ENCODE assay signal across 1 cellular context in genomic region chr5:34598177-34598794, GRCh38.
TF ChIP-seq lines count a peak whose summit lies in the region.

No MANE protein-coding gene starts in this region.

TF ChIP-seq in HEK293, 187 proteins besides CTCF, POLR2A, EP300 and RAD21 (continued from another document and continues in another):
- TF ChIP-seq, protein P1, sequence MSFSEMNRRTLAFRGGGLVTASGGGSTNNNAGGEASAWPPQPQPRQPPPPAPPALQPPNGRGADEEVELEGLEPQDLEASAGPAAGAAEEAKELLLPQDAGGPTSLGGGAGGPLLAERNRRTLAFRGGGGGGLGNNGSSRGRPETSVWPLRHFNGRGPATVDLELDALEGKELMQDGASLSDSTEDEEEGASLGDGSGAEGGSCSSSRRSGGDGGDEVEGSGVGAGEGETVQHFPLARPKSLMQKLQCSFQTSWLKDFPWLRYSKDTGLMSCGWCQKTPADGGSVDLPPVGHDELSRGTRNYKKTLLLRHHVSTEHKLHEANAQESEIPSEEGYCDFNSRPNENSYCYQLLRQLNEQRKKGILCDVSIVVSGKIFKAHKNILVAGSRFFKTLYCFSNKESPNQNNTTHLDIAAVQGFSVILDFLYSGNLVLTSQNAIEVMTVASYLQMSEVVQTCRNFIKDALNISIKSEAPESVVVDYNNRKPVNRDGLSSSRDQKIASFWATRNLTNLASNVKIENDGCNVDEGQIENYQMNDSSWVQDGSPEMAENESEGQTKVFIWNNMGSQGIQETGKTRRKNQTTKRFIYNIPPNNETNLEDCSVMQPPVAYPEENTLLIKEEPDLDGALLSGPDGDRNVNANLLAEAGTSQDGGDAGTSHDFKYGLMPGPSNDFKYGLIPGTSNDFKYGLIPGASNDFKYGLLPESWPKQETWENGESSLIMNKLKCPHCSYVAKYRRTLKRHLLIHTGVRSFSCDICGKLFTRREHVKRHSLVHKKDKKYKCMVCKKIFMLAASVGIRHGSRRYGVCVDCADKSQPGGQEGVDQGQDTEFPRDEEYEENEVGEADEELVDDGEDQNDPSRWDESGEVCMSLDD (tag by site-specific recombination; IDR thresholded peaks at IDR 0.05) = no peak
- no peak for TF ChIP-seq ZNF221 (tag by site-specific recombination; IDR thresholded peaks at IDR 0.05; ENCODE audit: borderline replicate concordance)
- TF ChIP-seq GLIS2 (tag by site-specific recombination; IDR thresholded peaks at IDR 0.05) = no peak
- TF ChIP-seq ZIC2 (tag by site-specific recombination; IDR thresholded peaks at IDR 0.05) = peak; percentile 82
- peak; percentile 99 for TF ChIP-seq GFI1B (tag by site-specific recombination; IDR thresholded peaks at IDR 0.05)
- no peak for TF ChIP-seq KLF1 (tag by site-specific recombination; IDR thresholded peaks at IDR 0.05)
- TF ChIP-seq KLF10 (tag by site-specific recombination; IDR thresholded peaks at IDR 0.05) = peak; percentile 74
- no peak for TF ChIP-seq ZNF341 (tag by site-specific recombination; IDR thresholded peaks at IDR 0.05; ENCODE audit: low read depth)
- TF ChIP-seq ZNF560 (tag by site-specific recombination; IDR thresholded peaks at IDR 0.05; ENCODE audit: borderline replicate concordance) = no peak
- 0 out of 2 replicates have a peak, but pooled peaks have one; percentile 25 for TF ChIP-seq ZNF146 (tag by site-specific recombination; IDR thresholded peaks at IDR 0.05)
- TF ChIP-seq ZSCAN30 (tag by site-specific recombination; IDR thresholded peaks at IDR 0.05) = 0 out of 2 replicates have a peak, but pooled peaks have one; percentile 40
- TF ChIP-seq ZNF121 (tag by site-specific recombination; IDR thresholded peaks at IDR 0.05) = no peak
- no peak for TF ChIP-seq ZNF513 (tag by site-specific recombination; IDR thresholded peaks at IDR 0.05)
- no peak for TF ChIP-seq ZBTB26 (tag by site-specific recombination; optimal IDR thresholded peaks at IDR 0.05)
- TF ChIP-seq ZNF610 (tag by site-specific recombination; IDR thresholded peaks at IDR 0.05; ENCODE audit: borderline replicate concordance) = no peak
- TF ChIP-seq GLI2 (tag by site-specific recombination; IDR thresholded peaks at IDR 0.05; ENCODE audit: borderline replicate concordance, low read depth) = peak; percentile 93; the same call in 1 of the 2 replicates
- no peak for TF ChIP-seq KLF16 (tag by site-specific recombination; IDR thresholded peaks at IDR 0.05)
- no peak for TF ChIP-seq ZNF571 (tag by site-specific recombination; IDR thresholded peaks at IDR 0.05)
- peak; percentile 73; the same call in 1 of the 2 replicates for TF ChIP-seq OVOL3 (tag by site-specific recombination; IDR thresholded peaks at IDR 0.05)
- TF ChIP-seq ZNF280D (tag by site-specific recombination; IDR thresholded peaks at IDR 0.05) = no peak
- no peak for TF ChIP-seq ZNF324 (tag by site-specific recombination; IDR thresholded peaks at IDR 0.05)
- no peak for TF ChIP-seq ZNF777 (tag by site-specific recombination; IDR thresholded peaks at IDR 0.05; ENCODE audit: borderline replicate concordance)
- TF ChIP-seq ZSCAN4 (tag by site-specific recombination; IDR thresholded peaks at IDR 0.05) = no peak
- no peak for TF ChIP-seq ZNF266 (tag by site-specific recombination; IDR thresholded peaks at IDR 0.05; ENCODE audit: low read depth)
- no peak for TF ChIP-seq SETDB1 (IDR thresholded peaks at IDR 0.05; ENCODE audit: insufficient read length, low read length)
- no peak for TF ChIP-seq ZNF514 (tag by site-specific recombination; IDR thresholded peaks at IDR 0.05)
- 0 out of 2 replicates have a peak, but pooled peaks have one; percentile 40 for TF ChIP-seq ZNF10 (tag by site-specific recombination; IDR thresholded peaks at IDR 0.05)
- no peak for TF ChIP-seq ZNF830 (tag by site-specific recombination; IDR thresholded peaks at IDR 0.05; ENCODE audit: low read depth)
- TF ChIP-seq ZNF837 (tag by site-specific recombination; IDR thresholded peaks at IDR 0.05) = no peak
- TF ChIP-seq ZBTB17 (tag by site-specific recombination; IDR thresholded peaks at IDR 0.05) = no peak
- TF ChIP-seq, protein P2, sequence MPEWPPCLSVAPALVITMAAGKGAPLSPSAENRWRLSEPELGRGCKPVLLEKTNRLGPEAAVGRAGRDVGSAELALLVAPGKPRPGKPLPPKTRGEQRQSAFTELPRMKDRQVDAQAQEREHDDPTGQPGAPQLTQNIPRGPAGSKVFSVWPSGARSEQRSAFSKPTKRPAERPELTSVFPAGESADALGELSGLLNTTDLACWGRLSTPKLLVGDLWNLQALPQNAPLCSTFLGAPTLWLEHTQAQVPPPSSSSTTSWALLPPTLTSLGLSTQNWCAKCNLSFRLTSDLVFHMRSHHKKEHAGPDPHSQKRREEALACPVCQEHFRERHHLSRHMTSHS (tag by site-specific recombination; IDR thresholded peaks at IDR 0.05) = no peak
- TF ChIP-seq TSHZ1 (tag by site-specific recombination; IDR thresholded peaks at IDR 0.05; ENCODE audit: borderline replicate concordance) = peak; percentile 90
- TF ChIP-seq ZNF223 (tag by site-specific recombination; IDR thresholded peaks at IDR 0.05) = no peak
- TF ChIP-seq ZNF48 (tag by site-specific recombination; IDR thresholded peaks at IDR 0.05) = no peak
- 0 out of 2 replicates have a peak, but pooled peaks have one; percentile 49 for TF ChIP-seq ZNF558 (tag by site-specific recombination; IDR thresholded peaks at IDR 0.05)
- TF ChIP-seq ZNF404 (tag by site-specific recombination; IDR thresholded peaks at IDR 0.05) = no peak
- peak; percentile 42 for TF ChIP-seq SP2 (tag by site-specific recombination; IDR thresholded peaks at IDR 0.05)
- no peak for TF ChIP-seq ZNF157 (tag by site-specific recombination; IDR thresholded peaks at IDR 0.05)
- TF ChIP-seq HIC1 (tag by site-specific recombination; IDR thresholded peaks at IDR 0.05) = peak; percentile 83
- TF ChIP-seq TRIM28 (IDR thresholded peaks at IDR 0.05; ENCODE audit: borderline replicate concordance, low read length) = no peak
- peak; percentile 30; the same call in 1 of the 2 replicates for TF ChIP-seq ZNF76 (tag by site-specific recombination; IDR thresholded peaks at IDR 0.05; ENCODE audit: borderline replicate concordance, low read depth)
- no peak for TF ChIP-seq ZNF510 (tag by site-specific recombination; IDR thresholded peaks at IDR 0.05; ENCODE audit: insufficient replicate concordance)
- TF ChIP-seq ZNF23 (tag by site-specific recombination; IDR thresholded peaks at IDR 0.05; ENCODE audit: borderline replicate concordance) = no peak
- TF ChIP-seq ZNF184 (tag by site-specific recombination; IDR thresholded peaks at IDR 0.05) = peak; percentile 78; the same call in 1 of the 2 replicates
- TF ChIP-seq PATZ1 (tag by site-specific recombination; IDR thresholded peaks at IDR 0.05) = no peak; the same call in 1 of the 2 replicates
- no peak for TF ChIP-seq ZNF664 (tag by site-specific recombination; IDR thresholded peaks at IDR 0.05)
